In the genomic region with DNA sequence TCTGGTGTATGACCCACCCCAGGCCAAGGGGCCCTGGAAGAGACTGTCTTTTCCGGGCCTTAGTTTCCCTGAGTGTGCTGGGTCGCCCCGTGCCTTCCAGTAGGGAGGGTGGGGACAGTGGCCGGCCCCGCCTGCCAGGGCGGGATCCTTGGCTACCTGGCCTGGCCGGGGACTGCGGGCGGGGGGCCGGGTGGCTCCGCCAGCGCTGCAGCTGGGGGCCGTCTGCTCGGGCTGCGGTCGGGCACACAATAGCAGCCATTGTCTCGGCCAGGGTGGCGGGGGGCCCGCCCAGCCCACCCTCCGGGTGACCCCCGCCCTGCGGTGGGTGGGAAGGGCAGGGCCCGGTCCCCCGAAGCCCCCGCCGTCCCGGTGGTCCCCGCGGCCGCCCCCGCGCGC, we compare ENCODE assay signal across 2 cellular contexts.
TF ChIP-seq lines count a peak whose summit lies in the region.

No MANE protein-coding gene starts in this region.

TF ChIP-seq in SK-N-SH, 30 proteins besides CTCF, POLR2A, EP300 and RAD21 (continued from another document):
- no peak for TF ChIP-seq YY1 (IDR thresholded peaks at IDR 0.05; ENCODE audit: low read depth)
- TF ChIP-seq FOXM1 (IDR thresholded peaks at IDR 0.05; ENCODE audit: low read depth): no peak
- no peak for TF ChIP-seq CHD2 (IDR thresholded peaks at IDR 0.05; ENCODE audit: low read length, partially characterized antibody)
- TF ChIP-seq, protein P1, sequence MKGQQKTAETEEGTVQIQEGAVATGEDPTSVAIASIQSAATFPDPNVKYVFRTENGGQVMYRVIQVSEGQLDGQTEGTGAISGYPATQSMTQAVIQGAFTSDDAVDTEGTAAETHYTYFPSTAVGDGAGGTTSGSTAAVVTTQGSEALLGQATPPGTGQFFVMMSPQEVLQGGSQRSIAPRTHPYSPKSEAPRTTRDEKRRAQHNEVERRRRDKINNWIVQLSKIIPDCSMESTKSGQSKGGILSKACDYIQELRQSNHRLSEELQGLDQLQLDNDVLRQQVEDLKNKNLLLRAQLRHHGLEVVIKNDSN (IDR thresholded peaks at IDR 0.05; ENCODE audit: borderline replicate concordance, low read depth): no peak
- TF ChIP-seq, protein P2, sequence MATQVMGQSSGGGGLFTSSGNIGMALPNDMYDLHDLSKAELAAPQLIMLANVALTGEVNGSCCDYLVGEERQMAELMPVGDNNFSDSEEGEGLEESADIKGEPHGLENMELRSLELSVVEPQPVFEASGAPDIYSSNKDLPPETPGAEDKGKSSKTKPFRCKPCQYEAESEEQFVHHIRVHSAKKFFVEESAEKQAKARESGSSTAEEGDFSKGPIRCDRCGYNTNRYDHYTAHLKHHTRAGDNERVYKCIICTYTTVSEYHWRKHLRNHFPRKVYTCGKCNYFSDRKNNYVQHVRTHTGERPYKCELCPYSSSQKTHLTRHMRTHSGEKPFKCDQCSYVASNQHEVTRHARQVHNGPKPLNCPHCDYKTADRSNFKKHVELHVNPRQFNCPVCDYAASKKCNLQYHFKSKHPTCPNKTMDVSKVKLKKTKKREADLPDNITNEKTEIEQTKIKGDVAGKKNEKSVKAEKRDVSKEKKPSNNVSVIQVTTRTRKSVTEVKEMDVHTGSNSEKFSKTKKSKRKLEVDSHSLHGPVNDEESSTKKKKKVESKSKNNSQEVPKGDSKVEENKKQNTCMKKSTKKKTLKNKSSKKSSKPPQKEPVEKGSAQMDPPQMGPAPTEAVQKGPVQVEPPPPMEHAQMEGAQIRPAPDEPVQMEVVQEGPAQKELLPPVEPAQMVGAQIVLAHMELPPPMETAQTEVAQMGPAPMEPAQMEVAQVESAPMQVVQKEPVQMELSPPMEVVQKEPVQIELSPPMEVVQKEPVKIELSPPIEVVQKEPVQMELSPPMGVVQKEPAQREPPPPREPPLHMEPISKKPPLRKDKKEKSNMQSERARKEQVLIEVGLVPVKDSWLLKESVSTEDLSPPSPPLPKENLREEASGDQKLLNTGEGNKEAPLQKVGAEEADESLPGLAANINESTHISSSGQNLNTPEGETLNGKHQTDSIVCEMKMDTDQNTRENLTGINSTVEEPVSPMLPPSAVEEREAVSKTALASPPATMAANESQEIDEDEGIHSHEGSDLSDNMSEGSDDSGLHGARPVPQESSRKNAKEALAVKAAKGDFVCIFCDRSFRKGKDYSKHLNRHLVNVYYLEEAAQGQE (IDR thresholded peaks at IDR 0.05; ENCODE audit: low read depth, low read length): no peak
- TF ChIP-seq TAF1 (IDR thresholded peaks at IDR 0.05; ENCODE audit: borderline replicate concordance, low read depth, low read length): no peak
- no peak for TF ChIP-seq TEAD4 (IDR thresholded peaks at IDR 0.05; ENCODE audit: borderline replicate concordance, insufficient read depth)
- TF ChIP-seq, protein P3, sequence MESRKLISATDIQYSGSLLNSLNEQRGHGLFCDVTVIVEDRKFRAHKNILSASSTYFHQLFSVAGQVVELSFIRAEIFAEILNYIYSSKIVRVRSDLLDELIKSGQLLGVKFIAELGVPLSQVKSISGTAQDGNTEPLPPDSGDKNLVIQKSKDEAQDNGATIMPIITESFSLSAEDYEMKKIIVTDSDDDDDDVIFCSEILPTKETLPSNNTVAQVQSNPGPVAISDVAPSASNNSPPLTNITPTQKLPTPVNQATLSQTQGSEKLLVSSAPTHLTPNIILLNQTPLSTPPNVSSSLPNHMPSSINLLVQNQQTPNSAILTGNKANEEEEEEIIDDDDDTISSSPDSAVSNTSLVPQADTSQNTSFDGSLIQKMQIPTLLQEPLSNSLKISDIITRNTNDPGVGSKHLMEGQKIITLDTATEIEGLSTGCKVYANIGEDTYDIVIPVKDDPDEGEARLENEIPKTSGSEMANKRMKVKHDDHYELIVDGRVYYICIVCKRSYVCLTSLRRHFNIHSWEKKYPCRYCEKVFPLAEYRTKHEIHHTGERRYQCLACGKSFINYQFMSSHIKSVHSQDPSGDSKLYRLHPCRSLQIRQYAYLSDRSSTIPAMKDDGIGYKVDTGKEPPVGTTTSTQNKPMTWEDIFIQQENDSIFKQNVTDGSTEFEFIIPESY (IDR thresholded peaks at IDR 0.05; ENCODE audit: borderline replicate concordance, low read depth): no peak
- no peak for TF ChIP-seq RFX5 (IDR thresholded peaks at IDR 0.05; ENCODE audit: low read length)

TF ChIP-seq in SK-N-SH treated with all-trans-retinoic acid at 6 μM for 48 hours, 23 proteins besides CTCF, POLR2A, EP300 and RAD21 (continued from another document):
- no peak for TF ChIP-seq ZFP30 (CRISPR knock-in tag; IDR thresholded peaks at IDR 0.05)
- TF ChIP-seq GLIS3 (CRISPR knock-in tag; IDR thresholded peaks at IDR 0.05): no peak
- TF ChIP-seq CSDC2 (CRISPR knock-in tag; IDR thresholded peaks at IDR 0.05): no peak
- no peak for TF ChIP-seq ZC3H10 (CRISPR knock-in tag; IDR thresholded peaks at IDR 0.05)
- no peak for TF ChIP-seq ZNF565 (CRISPR knock-in tag; conservative IDR thresholded peaks at IDR 0.05; ENCODE audit: low read depth)
- no peak for TF ChIP-seq ZNF70 (CRISPR knock-in tag; IDR thresholded peaks at IDR 0.05)
- no peak for TF ChIP-seq ESRRG (CRISPR knock-in tag; IDR thresholded peaks at IDR 0.05)
- TF ChIP-seq TCF4 (CRISPR knock-in tag; IDR thresholded peaks at IDR 0.05; ENCODE audit: borderline replicate concordance): no peak
- no peak for TF ChIP-seq SNAI2 (CRISPR knock-in tag; IDR thresholded peaks at IDR 0.05)
- no peak for TF ChIP-seq BACH2 (CRISPR knock-in tag; IDR thresholded peaks at IDR 0.05; ENCODE audit: borderline replicate concordance)
- no peak for TF ChIP-seq ZNF8 (CRISPR knock-in tag; IDR thresholded peaks at IDR 0.05)
- TF ChIP-seq TOX (CRISPR knock-in tag; IDR thresholded peaks at IDR 0.05; ENCODE audit: borderline replicate concordance): no peak
- no peak for TF ChIP-seq OSR1 (CRISPR knock-in tag; IDR thresholded peaks at IDR 0.05)
- TF ChIP-seq, protein P4, sequence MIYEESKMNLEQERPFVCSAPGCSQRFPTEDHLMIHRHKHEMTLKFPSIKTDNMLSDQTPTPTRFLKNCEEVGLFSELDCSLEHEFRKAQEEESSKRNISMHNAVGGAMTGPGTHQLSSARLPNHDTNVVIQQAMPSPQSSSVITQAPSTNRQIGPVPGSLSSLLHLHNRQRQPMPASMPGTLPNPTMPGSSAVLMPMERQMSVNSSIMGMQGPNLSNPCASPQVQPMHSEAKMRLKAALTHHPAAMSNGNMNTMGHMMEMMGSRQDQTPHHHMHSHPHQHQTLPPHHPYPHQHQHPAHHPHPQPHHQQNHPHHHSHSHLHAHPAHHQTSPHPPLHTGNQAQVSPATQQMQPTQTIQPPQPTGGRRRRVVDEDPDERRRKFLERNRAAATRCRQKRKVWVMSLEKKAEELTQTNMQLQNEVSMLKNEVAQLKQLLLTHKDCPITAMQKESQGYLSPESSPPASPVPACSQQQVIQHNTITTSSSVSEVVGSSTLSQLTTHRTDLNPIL (CRISPR knock-in tag; IDR thresholded peaks at IDR 0.05; ENCODE audit: low read depth): no peak
- TF ChIP-seq ZFP3 (CRISPR knock-in tag; IDR thresholded peaks at IDR 0.05): no peak
- TF ChIP-seq PPARA (CRISPR knock-in tag; IDR thresholded peaks at IDR 0.05; ENCODE audit: borderline replicate concordance): no peak
